ENCODE assay signal across 8 cellular contexts in the genomic region with DNA sequence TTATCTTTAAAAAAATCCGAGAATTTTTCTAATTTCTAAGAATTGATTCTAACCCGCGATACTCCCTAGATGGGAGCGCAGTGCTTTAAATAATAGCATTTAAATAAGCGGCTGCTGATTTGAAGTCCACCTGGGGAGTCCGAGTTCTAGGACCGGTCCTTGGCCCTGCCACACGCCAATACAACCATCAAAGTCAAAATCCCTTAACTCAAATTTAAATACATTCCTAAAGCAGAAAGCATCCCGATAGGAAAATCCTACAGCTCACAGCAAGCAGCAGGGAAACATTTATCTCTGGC. TPM values are rescaled to one million over a fixed set of nuclear protein-coding genes. Genes with fewer than 3 reads are reported as not detected.
DNase-seq lines count a peak whose midpoint lies in the region; ATAC-seq and TF ChIP-seq lines count a peak whose summit lies in the region.

No MANE protein-coding gene starts in this region.

- intact Hi-C loops in dorsolateral prefrontal cortex (cut with DNase I) = no loop called here
- intact Hi-C loops in posterior cingulate gyrus (cut with DNase I) = loop anchor here (2.0 kb wide), 1 partner anchor 39 kb away; a partner anchor contains a TSS

- peaks cover 6% of the 10 kb centered on the region for H3K27me3 ChIP-seq in CD4-positive, CD25-positive, alpha-beta regulatory T cell (ENCODE audit: control insufficient read depth, insufficient read depth, low read length)
- no peaks in the 10 kb centered on the region for H3K27me3 ChIP-seq in KMS-11 (ENCODE audit: insufficient read depth, low read depth)
- no peaks in the 10 kb centered on the region for H3K27me3 ChIP-seq in dorsolateral prefrontal cortex
- no peaks in the 10 kb centered on the region for H3K27me3 ChIP-seq in neural cell (ENCODE audit: insufficient read depth, low read depth, low read length)

- H3K36me3 ChIP-seq in CD4-positive, CD25-positive, alpha-beta regulatory T cell (ENCODE audit: control insufficient read depth, insufficient read depth, low read length) = no peaks in the 10 kb centered on the region
- H3K36me3 ChIP-seq in KMS-11 (ENCODE audit: insufficient read depth) (no peaks in the 10 kb centered on the region; the same call in 1 of the 2 replicates), neural cell (ENCODE audit: insufficient read depth, low read length) (no peaks in the 10 kb centered on the region)

- H3K4me3 ChIP-seq in CD4-positive, CD25-positive, alpha-beta regulatory T cell (ENCODE audit: low read depth, low read length) = peak overlapping the region; percentile 89
- H3K4me3 ChIP-seq in KMS-11 (IDR thresholded peaks at IDR 0.05; ENCODE audit: insufficient read depth, low read depth, low read length) (no peak overlapping the region), dorsolateral prefrontal cortex (peak overlapping the region; percentile 45 to 97 (median 84)), neural cell (ENCODE audit: low read length) (peak overlapping the region; percentile 86)

- H3K9ac ChIP-seq in KMS-11 (peak overlapping the region; percentile 96), neural cell (ENCODE audit: low read length) (peak overlapping the region; percentile 46)

- peak overlapping the region in 2 of 3 donors; percentile 67 to 94 for H3K27ac Mint-ChIP-seq in CD4-positive, CD25-positive, alpha-beta regulatory T cell

- peak overlapping the region; percentile 92 for H3K4me2 ChIP-seq in KMS-11
- peak overlapping the region; percentile 87 for H3K4me2 ChIP-seq in neural cell (ENCODE audit: low read length)

- TF ChIP-seq EP300 in neural cell (conservative IDR thresholded peaks at IDR 0.05; ENCODE audit: poor library complexity, severe bottlenecking) = no peak

- H2AFZ ChIP-seq in KMS-11 (ENCODE audit: low read depth) (peak overlapping the region; percentile 94), neural cell (ENCODE audit: low read depth, low read length) (peak overlapping the region; percentile 80)

- no peak for TF ChIP-seq CTCF in KMS-11 (conservative IDR thresholded peaks at IDR 0.05; ENCODE audit: low read depth, low read length)
- no peak for TF ChIP-seq CTCF in dorsolateral prefrontal cortex (IDR thresholded peaks at IDR 0.05 in 54 of 56, conservative IDR thresholded peaks at IDR 0.05 in 2 of 56; ENCODE audit: low read depth in 1 of 56, partially characterized antibody in 56 of 56)
- TF ChIP-seq CTCF in neural cell (IDR thresholded peaks at IDR 0.05; ENCODE audit: poor library complexity, severe bottlenecking) = no peak

- H3K27ac ChIP-seq in CD4-positive, CD25-positive, alpha-beta regulatory T cell (ENCODE audit: insufficient read depth, low read length, poor library complexity, severe bottlenecking) = no peak overlapping the region
- H3K27ac ChIP-seq in KMS-11 (peak overlapping the region; percentile 90), dorsolateral prefrontal cortex (peak overlapping the region in 48 of 59 donors; percentile 0 to 86 (median 62)), neural cell (ENCODE audit: low read length) (no peak overlapping the region)

- H3K36me3 Mint-ChIP-seq in CD4-positive, CD25-positive, alpha-beta regulatory T cell = no peaks in the 10 kb centered on the region

- TF ChIP-seq RAD21 in neural cell (conservative IDR thresholded peaks at IDR 0.05) = no peak

- H3K9me3 Mint-ChIP-seq in CD4-positive, CD25-positive, alpha-beta regulatory T cell = no peaks in the 10 kb centered on the region

- no peaks in the 10 kb centered on the region for H3K9me2 ChIP-seq in neural cell (ENCODE audit: insufficient read depth, low read length)

- no peak for ATAC-seq in CD4-positive, CD25-positive, alpha-beta regulatory T cell (ENCODE audit: low read depth in 2 of 2)
- ATAC-seq in GM18517 (IDR thresholded peaks at IDR 0.05; ENCODE audit: unreplicated experiment) = no peak

- H3K4me3 Mint-ChIP-seq in CD4-positive, CD25-positive, alpha-beta regulatory T cell = peak overlapping the region; percentile 94 to 99 (median 98)

- peaks cover 13% of the 10 kb centered on the region for H3K27me3 Mint-ChIP-seq in CD4-positive, CD25-positive, alpha-beta regulatory T cell

- H3F3A ChIP-seq in neural cell (ENCODE audit: insufficient read depth, low read length, poor library complexity, severe bottlenecking) = no peaks in the 10 kb centered on the region

- H3K79me2 ChIP-seq in KMS-11 (ENCODE audit: insufficient read depth, low read depth) (peaks cover 42% of the 10 kb centered on the region), neural cell (replicated peaks; ENCODE audit: insufficient read depth, low read length) (peaks cover 36% of the 10 kb centered on the region)

- DNase-seq in CD4-positive, CD25-positive, alpha-beta regulatory T cell = no peak
- no peak for DNase-seq in dorsolateral prefrontal cortex
- no peak for DNase-seq in posterior cingulate gyrus
- DNase-seq in foreskin melanocyte = no peak
- no peak for DNase-seq in AML-193 (lab: John Stamatoyannopoulos, UW)

- peaks cover 16 to 44% (median 28%) of the 10 kb centered on the region in 4 donors for H3K4me1 Mint-ChIP-seq in CD4-positive, CD25-positive, alpha-beta regulatory T cell

- no peaks in the 10 kb centered on the region for H4K20me1 ChIP-seq in KMS-11 (ENCODE audit: insufficient read depth)
- no peaks in the 10 kb centered on the region for H4K20me1 ChIP-seq in neural cell (ENCODE audit: insufficient read depth)

- H3K4me1 ChIP-seq in CD4-positive, CD25-positive, alpha-beta regulatory T cell (ENCODE audit: control insufficient read depth, insufficient read depth, low read length, poor library complexity, severe bottlenecking) = peaks cover 32% of the 10 kb centered on the region
- peaks cover 14% of the 10 kb centered on the region for H3K4me1 ChIP-seq in KMS-11 (ENCODE audit: low read depth, poor library complexity, severe bottlenecking)

- H3K9me3 ChIP-seq in CD4-positive, CD25-positive, alpha-beta regulatory T cell (ENCODE audit: control insufficient read depth in 2 of 2, low read length in 2 of 2) = no peaks in the 10 kb centered on the region
- no peaks in the 10 kb centered on the region for H3K9me3 ChIP-seq in neural cell (ENCODE audit: low read length)

TF ChIP-seq in neural cell, 6 proteins besides CTCF, POLR2A, EP300 and RAD21:
- TF ChIP-seq POLR2AphosphoS5 (IDR thresholded peaks at IDR 0.05) (no peak), TAF1 (IDR thresholded peaks at IDR 0.05; ENCODE audit: low read depth) (no peak), MXI1 (conservative IDR thresholded peaks at IDR 0.05; ENCODE audit: poor library complexity, severe bottlenecking) (no peak), EZH2 (IDR thresholded peaks at IDR 0.05; ENCODE audit: borderline replicate concordance, insufficient read depth, low read length, poor library complexity, severe bottlenecking) (no peak), SMC3 (conservative IDR thresholded peaks at IDR 0.05; ENCODE audit: poor library complexity) (no peak)
- TF ChIP-seq, protein P1, sequence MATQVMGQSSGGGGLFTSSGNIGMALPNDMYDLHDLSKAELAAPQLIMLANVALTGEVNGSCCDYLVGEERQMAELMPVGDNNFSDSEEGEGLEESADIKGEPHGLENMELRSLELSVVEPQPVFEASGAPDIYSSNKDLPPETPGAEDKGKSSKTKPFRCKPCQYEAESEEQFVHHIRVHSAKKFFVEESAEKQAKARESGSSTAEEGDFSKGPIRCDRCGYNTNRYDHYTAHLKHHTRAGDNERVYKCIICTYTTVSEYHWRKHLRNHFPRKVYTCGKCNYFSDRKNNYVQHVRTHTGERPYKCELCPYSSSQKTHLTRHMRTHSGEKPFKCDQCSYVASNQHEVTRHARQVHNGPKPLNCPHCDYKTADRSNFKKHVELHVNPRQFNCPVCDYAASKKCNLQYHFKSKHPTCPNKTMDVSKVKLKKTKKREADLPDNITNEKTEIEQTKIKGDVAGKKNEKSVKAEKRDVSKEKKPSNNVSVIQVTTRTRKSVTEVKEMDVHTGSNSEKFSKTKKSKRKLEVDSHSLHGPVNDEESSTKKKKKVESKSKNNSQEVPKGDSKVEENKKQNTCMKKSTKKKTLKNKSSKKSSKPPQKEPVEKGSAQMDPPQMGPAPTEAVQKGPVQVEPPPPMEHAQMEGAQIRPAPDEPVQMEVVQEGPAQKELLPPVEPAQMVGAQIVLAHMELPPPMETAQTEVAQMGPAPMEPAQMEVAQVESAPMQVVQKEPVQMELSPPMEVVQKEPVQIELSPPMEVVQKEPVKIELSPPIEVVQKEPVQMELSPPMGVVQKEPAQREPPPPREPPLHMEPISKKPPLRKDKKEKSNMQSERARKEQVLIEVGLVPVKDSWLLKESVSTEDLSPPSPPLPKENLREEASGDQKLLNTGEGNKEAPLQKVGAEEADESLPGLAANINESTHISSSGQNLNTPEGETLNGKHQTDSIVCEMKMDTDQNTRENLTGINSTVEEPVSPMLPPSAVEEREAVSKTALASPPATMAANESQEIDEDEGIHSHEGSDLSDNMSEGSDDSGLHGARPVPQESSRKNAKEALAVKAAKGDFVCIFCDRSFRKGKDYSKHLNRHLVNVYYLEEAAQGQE (IDR thresholded peaks at IDR 0.05; ENCODE audit: borderline replicate concordance) = no peak
TF ChIP-seq in neural cell: peak in this region for 0.

RNA-seq across cellular contexts. Expression of a gene that starts 0.5 kb away (rescaled TPM):
- total RNA-seq in CD4-positive, CD25-positive, alpha-beta regulatory T cell = 2.7 TPM
- 1 to 10 TPM; 1.1 to 2.9 (median 1.9) TPM for polyA plus RNA-seq in CD4-positive, CD25-positive, alpha-beta regulatory T cell
- total RNA-seq in dorsolateral prefrontal cortex = 10 to 100 TPM in 86 of 120 experiments, 1 to 10 TPM in 34; 4.8 to 19.2 (median 11.8) TPM
- polyA plus RNA-seq in neural cell = 6.3 and 8.6 TPM in 2 replicates
- polyA minus RNA-seq in neural cell = 7.9 and 8.3 TPM in 2 replicates

RNA-seq across cellular contexts. Expression of a gene that starts 39.2 kb away (rescaled TPM):
- 2.1 TPM for total RNA-seq in CD4-positive, CD25-positive, alpha-beta regulatory T cell
- under 1 TPM; 0.43 to 0.95 (median 0.59) TPM for polyA plus RNA-seq in CD4-positive, CD25-positive, alpha-beta regulatory T cell
- total RNA-seq in dorsolateral prefrontal cortex = 100 to 1,000 TPM in 31 of 120 experiments, 10 to 100 TPM in 89; 23.9 to 144 (median 88.4) TPM
- polyA plus RNA-seq in neural cell = 2.1 TPM in 1 of 2 replicates, not detected in the other
- 0.46 and 1.5 TPM in 2 replicates for polyA minus RNA-seq in neural cell

Comparison
In these comparisons a context has a peak if more than half of its experiments do, and no peak if none do; other contexts are left out.
1. H3K27ac ChIP-seq: peak in KMS-11 (single experiment) and dorsolateral prefrontal cortex (48 of 59); none in CD4-positive, CD25-positive, alpha-beta regulatory T cell (single experiment) and neural cell (single experiment).